ENCODE assay signal across 8 cellular contexts in genomic region chr17:78360371-78361226, GRCh38. TPM values are rescaled to one million over a fixed set of nuclear protein-coding genes. Genes with fewer than 3 reads are reported as not detected.
DNase-seq lines count a peak whose midpoint lies in the region; ATAC-seq, FAIRE-seq and TF ChIP-seq lines count a peak whose summit lies in the region.

No MANE protein-coding gene starts in this region.

- TF ChIP-seq CTCF in A673 (conservative IDR thresholded peaks at IDR 0.05; ENCODE audit: low read depth, low read length) = peak; percentile 92

- peak overlapping the region; percentile 39 for H3K9ac ChIP-seq in endocrine pancreas (ENCODE audit: control insufficient read depth, insufficient read depth, low read length)

- H3K36me3 ChIP-seq in A673 (ENCODE audit: insufficient read depth, low read length, poor library complexity, severe bottlenecking) (no peaks in the 10 kb centered on the region), endocrine pancreas (ENCODE audit: control insufficient read depth, insufficient read depth, low read length) (no peaks in the 10 kb centered on the region)

- H3K4me3 ChIP-seq in A673 (ENCODE audit: low read depth, low read length, poor library complexity, severe bottlenecking) (peak overlapping the region; percentile 88), endocrine pancreas (ENCODE audit: control insufficient read depth, insufficient read depth, low read length) (no peak overlapping the region)

- H3K27me3 ChIP-seq in A673 (replicated peaks; ENCODE audit: insufficient read depth, low read depth, low read length, poor library complexity) (no peaks in the 10 kb centered on the region), endocrine pancreas (ENCODE audit: control insufficient read depth, insufficient read depth, low read length) (peaks cover 3% of the 10 kb centered on the region)

- peak overlapping the region; percentile 78 for H3K27ac ChIP-seq in A673 (ENCODE audit: low read depth, low read length, poor library complexity, severe bottlenecking)

- peak; percentile 89 for FAIRE-seq in HTR-8/SVneo (lab: Jason Lieb, UNC)

- peaks cover 19% of the 10 kb centered on the region for H3K4me1 ChIP-seq in A673 (ENCODE audit: insufficient read depth, low read length, poor library complexity, severe bottlenecking)
- no peaks in the 10 kb centered on the region for H3K4me1 ChIP-seq in endocrine pancreas (ENCODE audit: control insufficient read depth, insufficient read depth, low read length)

- BruUV-seq in A673 (replicated peaks; lab: Mats Ljungman, UMichigan) = no TSS peak

- POLR2A ChIA-PET in A673 (lab: Charles Lee; ENCODE audit: low non-redundant PET) = interaction anchor here (0.6 kb wide), 1 partner anchor 15 kb away, joined by 3 read pairs; no protein-coding TSS in a partner anchor

- H3K9me3 ChIP-seq in A673 (ENCODE audit: low read depth, low read length, poor library complexity, severe bottlenecking) (no peaks in the 10 kb centered on the region), endocrine pancreas (ENCODE audit: control insufficient read depth, low read length) (no peaks in the 10 kb centered on the region)

- peak; percentile 28 for ATAC-seq in GM18867 (IDR thresholded peaks at IDR 0.05; ENCODE audit: unreplicated experiment)

- intact Hi-C loops in A673 (cut with micrococcal nuclease; ENCODE audit: unreplicated experiment) = loop anchor here (2.0 kb wide), 1 partner anchor 62 kb away; no protein-coding TSS in a partner anchor

- DNase-seq in A673 (ENCODE audit: low spot score) (peak; percentile 87), HTR-8/SVneo (ENCODE audit: insufficient read length, low spot score) (peak; percentile 94), NOMO-1 (lab: John Stamatoyannopoulos, UW; ENCODE audit: unreplicated experiment in 2 of 2) (peak; percentile 67 to 84), mesenteric fat pad (ENCODE audit: low spot score) (peak; percentile 100)
- peak; percentile 47 for DNase-seq in activated CD8-positive, alpha-beta memory T cell treated with anti-CD3 and anti-CD28 coated beads, Interleukin-2, amount 50 U/mL, for 1 hour (ENCODE audit: extremely low read depth)
- peak; percentile 79 for DNase-seq in stimulated activated CD8-positive, alpha-beta memory T cell treated with anti-CD3 and anti-CD28 coated beads, Interleukin-12 subunit alpha, Interleukin-12 subunit beta, amount 100 ng/mL, for 4 hours (ENCODE audit: low read depth)

- CTCF ChIA-PET in A673 (lab: Charles Lee) = interaction anchor here (0.5 to 1.8 kb wide), 8 partner anchors 10 to 680 kb away, joined by 3 to 11 read pairs (median 4); partner anchors contain the start of gene CYTH1

RNA-seq across cellular contexts. Expression of gene SOCS3, which starts 0.7 kb away (rescaled TPM):
- total RNA-seq in A673 (2021) = 7.2 and 9.5 TPM in 2 replicates
- total RNA-seq in mesenteric fat pad = 491 TPM

RNA-seq across cellular contexts. Expression of gene PGS1, which starts 17.9 kb away (rescaled TPM):
- total RNA-seq in A673 (2021) = 42.5 and 44.2 TPM in 2 replicates
- total RNA-seq in mesenteric fat pad = 64.0 TPM

Comparison
In these comparisons a context has a peak if more than half of its experiments do, and no peak if none do; other contexts are left out.
1. DNase-seq: peak in every context shown above with its lines; median percentile 100 in mesenteric fat pad; 94 in HTR-8/SVneo; 87 in A673; 79 in stimulated activated CD8-positive, alpha-beta memory T cell treated with anti-CD3 and anti-CD28 coated beads, Interleukin-12 subunit alpha, Interleukin-12 subunit beta, amount 100 ng/mL, for 4 hours; 76 in NOMO-1; 47 in activated CD8-positive, alpha-beta memory T cell treated with anti-CD3 and anti-CD28 coated beads, Interleukin-2, amount 50 U/mL, for 1 hour.
2. RNA of gene SOCS3, which starts 0.7 kb away (total RNA-seq): 491 TPM in mesenteric fat pad (single experiment); 7.2 to 9.5 TPM in A673; every median in the first group is over 10 times any median in the second.